Comparison of ENCODE assay signal across 9 cellular contexts in genomic region chr17:81237591-81238489, GRCh38. TPM values are rescaled to one million over a fixed set of nuclear protein-coding genes. Genes with fewer than 3 reads are reported as not detected.
DNase-seq lines count a peak whose midpoint lies in the region; ATAC-seq and TF ChIP-seq lines count a peak whose summit lies in the region.
"Had no signal": no experiment of that assay in that cellular context is flagged by ENCODE, and none has a peak within 500 bp of the region (broad histone marks: within the 10 kb centered on the region; RNA-seq: fewer than 3 reads in every experiment).

No MANE protein-coding gene starts in this region.

- H3K4me1 ChIP-seq in tibial artery: peaks cover 0 to 53% (median 33%) of the 10 kb centered on the region in 4 donors

- H3K27ac ChIP-seq in tibial artery: peak overlapping the region; percentile 82 to 86

- no peak for DNase-seq in activated CD4-positive, alpha-beta T cell treated with anti-CD3 and anti-CD28 coated beads for 36 hours
- DNase-seq in activated CD4-positive, alpha-beta T cell treated with anti-CD3 and anti-CD28 coated beads, Interleukin-2, amount 50 U/mL, for 4 hours: no peak
- DNase-seq in kidney epithelial cell (ENCODE audit: low read depth) (no peak), tibial artery (no peak), AG20443 (ENCODE audit: low spot score) (no peak), NCI-H82 treated with DMSO at 0.1 percent for 48 hours (lab: John Stamatoyannopoulos, UW; ENCODE audit: unreplicated experiment) (no peak), SW480 (ENCODE audit: low spot score) (no peak)
- DNase-seq: GF-D8 had no signal

- TF ChIP-seq CTCF in kidney epithelial cell (IDR thresholded peaks at IDR 0.05; ENCODE audit: insufficient read depth, low read length, poor library complexity, severe bottlenecking): no peak
- TF ChIP-seq CTCF in tibial artery (IDR thresholded peaks at IDR 0.05): no peak

- H3K4me3 ChIP-seq in kidney epithelial cell (ENCODE audit: low read depth, low read length): peak overlapping the region; percentile 89
- H3K4me3 ChIP-seq in tibial artery: peak overlapping the region; percentile 91 to 97

- no peak for ATAC-seq in activated CD4-positive, alpha-beta T cell treated with anti-CD3 and anti-CD28 coated beads for 36 hours

- intact Hi-C loops in activated CD4-positive, alpha-beta T cell treated with anti-CD3 and anti-CD28 coated beads for 36 hours (cut with DNase I, micrococcal nuclease): loop anchor here in 1 of 2 experiments (2.0 kb wide), 2 partner anchors 143 to 623 kb away; partner anchors contain the start of gene P4HB
- intact Hi-C loops in tibial artery (cut with DNase I; ENCODE audit: low total_unique reads): loop anchor here (2.0 to 10.0 kb wide), 2 partner anchors 15 to 243 kb away; partner anchors contain the start of genes CEP131 and CHMP6

- no peak overlapping the region for H3K27ac Mint-ChIP-seq in activated CD4-positive, alpha-beta T cell treated with anti-CD3 and anti-CD28 coated beads for 36 hours
- H3K27ac Mint-ChIP-seq in activated naive CD8-positive, alpha-beta T cell: peak overlapping the region; percentile 34

- CTCF ChIA-PET in activated CD4-positive, alpha-beta T cell treated with anti-CD3 and anti-CD28 coated beads for 36 hours (lab: Charles Lee): interaction anchor here (0.7 to 1.7 kb wide), 4 partner anchors 11 to 233 kb away, joined by 3 to 7 read pairs (median 3); partner anchors contain the start of gene CEP131

- POLR2A ChIA-PET in activated CD4-positive, alpha-beta T cell treated with anti-CD3 and anti-CD28 coated beads for 36 hours (lab: Charles Lee): interaction anchor here (0.6 to 1.6 kb wide), 2 partner anchors 13 to 15 kb away, joined by 7 to 8 read pairs; partner anchors contain the start of gene CEP131

- no peaks in the 10 kb centered on the region for H3K36me3 ChIP-seq in kidney epithelial cell (ENCODE audit: control insufficient read depth, insufficient read depth, low read length)
- peaks cover 0 to 40% (median 13%) of the 10 kb centered on the region in 3 donors for H3K36me3 ChIP-seq in tibial artery

- H3K27me3 ChIP-seq in kidney epithelial cell (ENCODE audit: control insufficient read depth, insufficient read depth, low read length) (no peaks in the 10 kb centered on the region), tibial artery (no peaks in the 10 kb centered on the region)

- H3K4me3 Mint-ChIP-seq in activated CD4-positive, alpha-beta T cell treated with anti-CD3 and anti-CD28 coated beads for 36 hours: peak overlapping the region; percentile 93
- H3K4me3 Mint-ChIP-seq in activated naive CD8-positive, alpha-beta T cell: peak overlapping the region; percentile 85

- no peaks in the 10 kb centered on the region for H3K27me3 Mint-ChIP-seq in activated CD4-positive, alpha-beta T cell treated with anti-CD3 and anti-CD28 coated beads for 36 hours
- H3K27me3 Mint-ChIP-seq in activated naive CD8-positive, alpha-beta T cell: no peaks in the 10 kb centered on the region

- H3K36me3 Mint-ChIP-seq in activated CD4-positive, alpha-beta T cell treated with anti-CD3 and anti-CD28 coated beads for 36 hours (ENCODE audit: low read depth): peaks cover 21% of the 10 kb centered on the region
- H3K36me3 Mint-ChIP-seq in activated naive CD8-positive, alpha-beta T cell: peaks cover 4% of the 10 kb centered on the region

- H3K9me3 ChIP-seq in tibial artery: no peaks in the 10 kb centered on the region

- no peaks in the 10 kb centered on the region for H3K9me3 Mint-ChIP-seq in activated CD4-positive, alpha-beta T cell treated with anti-CD3 and anti-CD28 coated beads for 36 hours (ENCODE audit: low read depth)
- H3K9me3 Mint-ChIP-seq in activated naive CD8-positive, alpha-beta T cell (ENCODE audit: low read depth): no peaks in the 10 kb centered on the region

- peaks cover 25% of the 10 kb centered on the region for H3K4me1 Mint-ChIP-seq in activated CD4-positive, alpha-beta T cell treated with anti-CD3 and anti-CD28 coated beads for 36 hours
- peaks cover 33% of the 10 kb centered on the region for H3K4me1 Mint-ChIP-seq in activated naive CD8-positive, alpha-beta T cell (ENCODE audit: low read depth)

RNA-seq across cellular contexts. Expression of gene TEPSIN, which starts 1.0 kb away (rescaled TPM):
- 10 to 100 TPM; 17.8 to 20.3 TPM for total RNA-seq in activated CD4-positive, alpha-beta T cell treated with anti-CD3 and anti-CD28 coated beads for 36 hours
- total RNA-seq in kidney epithelial cell: 17.0 and 30.6 TPM in 2 replicates

RNA-seq across cellular contexts. Expression of gene NDUFAF8, which starts 1.3 kb away (rescaled TPM):
- total RNA-seq in activated CD4-positive, alpha-beta T cell treated with anti-CD3 and anti-CD28 coated beads for 36 hours: 10 to 100 TPM; 31.0 to 57.9 TPM
- total RNA-seq in kidney epithelial cell: 45.9 and 63.1 TPM in 2 replicates

RNA-seq across cellular contexts. Expression of gene CEP131, which starts 15.1 kb away (rescaled TPM):
- total RNA-seq in activated CD4-positive, alpha-beta T cell treated with anti-CD3 and anti-CD28 coated beads for 36 hours: 1 to 10 TPM; 7.6 to 9.5 TPM
- total RNA-seq in kidney epithelial cell: 26.2 and 26.3 TPM in 2 replicates

RNA-seq across cellular contexts. Expression of gene SLC38A10, which starts 57.3 kb away (rescaled TPM):
- total RNA-seq in activated CD4-positive, alpha-beta T cell treated with anti-CD3 and anti-CD28 coated beads for 36 hours: 10 to 100 TPM; 47.6 to 52.9 TPM
- 100 and 120 TPM in 2 replicates for total RNA-seq in kidney epithelial cell
